ENCODE assay signal across 32 cellular contexts in genomic region chr22:19094393-19094997, GRCh38. TPM values are rescaled to one million over a fixed set of nuclear protein-coding genes. Genes with fewer than 3 reads are reported as not detected.
"Had no signal": no experiment of that assay in that cellular context is flagged by ENCODE, and none has a peak within 500 bp of the region (broad histone marks: within the 10 kb centered on the region; RNA-seq: fewer than 3 reads in every experiment).

No MANE protein-coding gene starts in this region.

- H3K4me1 ChIP-seq: testis, transverse colon, uterus had no signal

- ATAC-seq: stimulated activated effector memory CD8-positive, alpha-beta T cell treated with anti-CD3 and anti-CD28 coated beads, Interleukin-12 subunit alpha, Interleukin-12 subunit beta, amount 100 ng/mL, for 72 hours; stimulated activated memory B cell treated with anti-CD40 and anti-IgM and Interleukin-4, amounts not matched to agents 10 μg/mL and 1 μg/mL and 100 μg/mL, for 72 hours; stimulated activated naive B cell treated with anti-CD40 and anti-IgM and Interleukin-4, amounts not matched to agents 10 μg/mL and 1 μg/mL and 100 μg/mL, for 72 hours; stimulated activated naive CD8-positive, alpha-beta T cell treated with anti-CD3 and anti-CD28 coated beads, Interleukin-15, amount 100 ng/mL, for 72 hours; stimulated activated naive CD8-positive, alpha-beta T cell treated with anti-CD3 and anti-CD28 coated beads, Interleukin-15, Interleukin-2, amounts not matched to agents 100 U/mL and 50 U/mL, for 24 hours; upper lobe of right lung had no signal

- H3K4me3 ChIP-seq: stomach, suprapubic skin, testis, thoracic aorta, thyroid gland, tibial artery, tibial nerve, transverse colon, upper lobe of left lung, upper lobe of right lung, uterus, vagina had no signal

- H3K27ac ChIP-seq: stomach, suprapubic skin, testis, thoracic aorta, thyroid gland, tibial artery, tibial nerve, transverse colon, upper lobe of left lung, upper lobe of right lung, uterus, vagina had no signal

- H3K27me3 ChIP-seq: stomach, suprapubic skin, testis, thyroid gland, tibial artery, tibial nerve, transverse colon, upper lobe of left lung, upper lobe of right lung, uterus, vagina had no signal

- H3K36me3 ChIP-seq: thoracic aorta, thyroid gland, tibial artery, transverse colon, upper lobe of right lung, uterus had no signal

- H3K9me3 ChIP-seq: stomach, suprapubic skin, testis, thoracic aorta, thyroid gland, tibial artery, tibial nerve, transverse colon, upper lobe of left lung, upper lobe of right lung, uterus, vagina had no signal

- FAIRE-seq: urothelium cell line had no signal

- DNase-seq: stimulated activated CD4-positive, alpha-beta T cell treated with anti-CD3 and anti-CD28 coated beads, Interleukin-2, amount 100 ng/mL, for 48 hours; stimulated activated CD4-positive, alpha-beta T cell treated with anti-CD3 and anti-CD28 coated beads, Interleukin-4, amount 100 ng/mL, for 1 hour; stimulated activated CD4-positive, alpha-beta T cell treated with anti-CD3 and anti-CD28 coated beads, Interleukin-4, amount 100 ng/mL, for 24 hours; stimulated activated CD4-positive, alpha-beta T cell treated with anti-CD3 and anti-CD28 coated beads, Interleukin-4, amount 100 ng/mL, for 4 hours; stimulated activated CD8-positive, alpha-beta memory T cell treated with anti-CD3 and anti-CD28 coated beads, Interleukin-4, amount 100 ng/mL, for 48 hours; stimulated activated naive B cell treated with anti-CD40 and anti-IgM and Interleukin-4, amounts not matched to agents 10 μg/mL and 1 μg/mL and 100 μg/mL, for 72 hours; stimulated activated naive CD4-positive, alpha-beta T cell; stimulated activated naive CD4-positive, alpha-beta T cell treated with Interleukin-2 at 50 U/mL for 16 hours; stimulated activated naive CD8-positive, alpha-beta T cell treated with anti-CD3 and anti-CD28 coated beads, Interleukin-15, amount 100 ng/mL, for 72 hours; stimulated activated naive CD8-positive, alpha-beta T cell treated with anti-CD3 and anti-CD28 coated beads, Interleukin-15, Interleukin-2, amounts not matched to agents 100 U/mL and 50 U/mL, for 24 hours; stomach; substantia nigra; testis; thyroid gland; transverse colon; trophoblast cell; upper lobe of left lung; uterus had no signal

RNA-seq across cellular contexts. Expression of gene TSSK2, which starts 36.6 kb away (rescaled TPM):
- total RNA-seq: stomach, subcutaneous adipose tissue, suprapubic skin, temporal lobe, thoracic aorta, transverse colon, upper lobe of left lung, upper lobe of right lung, ureter, urinary bladder, vagina had no signal

RNA-seq across cellular contexts. Expression of gene GSC2, which starts 55.6 kb away (rescaled TPM):
- total RNA-seq: stomach, subcutaneous adipose tissue, suprapubic skin, thoracic aorta, thyroid gland, tibial nerve, transverse colon, upper lobe of left lung, upper lobe of right lung, ureter, urinary bladder, uterus, vagina had no signal
- polyA plus RNA-seq: stomach, thymus, urinary bladder had no signal
